Comparison of ENCODE assay signal across 9 cellular contexts in genomic region chr17:80262291-80262690, GRCh38. TPM values are rescaled to one million over a fixed set of nuclear protein-coding genes. Genes with fewer than 3 reads are reported as not detected.
DNase-seq lines count a peak whose midpoint lies in the region; ATAC-seq and TF ChIP-seq lines count a peak whose summit lies in the region.
"Had no signal": no experiment of that assay in that cellular context is flagged by ENCODE, and none has a peak within 500 bp of the region (broad histone marks: within the 10 kb centered on the region; RNA-seq: fewer than 3 reads in every experiment).

No MANE protein-coding gene starts in this region.

- POLR2A ChIA-PET in activated CD4-positive, alpha-beta T cell treated with anti-CD3 and anti-CD28 coated beads, Interleukin-2, amount 10 ng/mL, durations not matched to agents 7 days and 5 days (lab: Charles Lee): interaction anchor here (0.6 kb wide), 1 partner anchor 23 kb away, joined by 6 read pairs; no protein-coding TSS in a partner anchor

- ATAC-seq in left lung: no peak
- no peak for ATAC-seq in thoracic aorta (ENCODE audit: insufficient number of reproducible peaks, low FRiP score, low read depth)
- ATAC-seq in HG02678 (IDR thresholded peaks at IDR 0.05; ENCODE audit: unreplicated experiment): no peak

- H3K4me1 ChIP-seq in left lung (peaks cover 41 to 75% of the 10 kb centered on the region in 2 donors), thoracic aorta (ENCODE audit: control insufficient read depth in 1 of 2, low read depth in 2 of 2) (peaks cover 15 to 45% of the 10 kb centered on the region in 2 donors)

- H3K9me3 ChIP-seq in left lung: no peaks in the 10 kb centered on the region
- H3K9me3 ChIP-seq in thoracic aorta: no peaks in the 10 kb centered on the region

- H3K27ac ChIP-seq in left lung (peak overlapping the region; percentile 98 to 99), thoracic aorta (peak overlapping the region; percentile 36 to 95)

- intact Hi-C loops in activated T-helper 2 cell treated with anti-CD3 and anti-CD28 coated beads, Interferon-gamma antibody, Interleukin-2, Interleukin-4, amounts not matched to agents 10 μg/mL and 5 μg/mL and 100 μg/mL, durations not matched to agents 14 hours and 24 hours and 36 hours (cut with micrococcal nuclease): loop anchor here (2.0 to 5.0 kb wide), 2 partner anchors 115 to 160 kb away; partner anchors contain the start of genes EIF4A3 and GAA
- intact Hi-C loops in left lung (cut with DNase I): no loop called here

- no peaks in the 10 kb centered on the region for H3K9me3 Mint-ChIP-seq in activated CD4-positive, alpha-beta T cell treated with anti-CD3 and anti-CD28 coated beads, Interleukin-2, amount 10 ng/mL, durations not matched to agents 7 days and 5 days
- no peaks in the 10 kb centered on the region for H3K9me3 Mint-ChIP-seq in activated T-helper 2 cell treated with anti-CD3 and anti-CD28 coated beads, Interferon-gamma antibody, Interleukin-2, Interleukin-4, amounts not matched to agents 10 μg/mL and 5 μg/mL and 100 μg/mL, durations not matched to agents 14 hours and 24 hours and 36 hours

- TF ChIP-seq CTCF in left lung (IDR thresholded peaks at IDR 0.05) (no peak), thoracic aorta (IDR thresholded peaks at IDR 0.05) (no peak)

- H3K27me3 Mint-ChIP-seq in activated CD4-positive, alpha-beta T cell treated with anti-CD3 and anti-CD28 coated beads, Interleukin-2, amount 10 ng/mL, durations not matched to agents 7 days and 5 days: no peaks in the 10 kb centered on the region
- no peaks in the 10 kb centered on the region for H3K27me3 Mint-ChIP-seq in activated T-helper 2 cell treated with anti-CD3 and anti-CD28 coated beads, Interferon-gamma antibody, Interleukin-2, Interleukin-4, amounts not matched to agents 10 μg/mL and 5 μg/mL and 100 μg/mL, durations not matched to agents 14 hours and 24 hours and 36 hours (ENCODE audit: low read depth)

- H3K27me3 ChIP-seq in left lung (no peaks in the 10 kb centered on the region), thoracic aorta (replicated peaks; ENCODE audit: insufficient read depth) (no peaks in the 10 kb centered on the region)

- DNase-seq in activated CD4-positive, alpha-beta T cell treated with anti-CD3 and anti-CD28 coated beads, Interleukin-2, amount 10 ng/mL, durations not matched to agents 7 days and 5 days: no peak
- no peak for DNase-seq in activated CD4-positive, alpha-beta T cell treated with anti-CD3 and anti-CD28 coated beads, Interleukin-2, amount 50 U/mL, for 1 hour
- no peak for DNase-seq in activated T-helper 2 cell treated with anti-CD3 and anti-CD28 coated beads, Interferon-gamma antibody, Interleukin-2, Interleukin-4, amounts not matched to agents 10 μg/mL and 5 μg/mL and 100 μg/mL, durations not matched to agents 14 hours and 24 hours and 36 hours (ENCODE audit: low spot score)
- DNase-seq in left lung: no peak
- no peak for DNase-seq in thoracic aorta (ENCODE audit: low spot score)
- DNase-seq in dedifferentiated amniotic fluid mesenchymal stem cell (ENCODE audit: extremely low spot score): no peak
- DNase-seq in DMS114 treated with DMSO at 0.1 percent for 48 hours (lab: John Stamatoyannopoulos, UW; ENCODE audit: unreplicated experiment): no peak
- DNase-seq: retina had no signal

- H3K36me3 ChIP-seq in left lung: peaks cover 0 to 31% of the 10 kb centered on the region in 2 donors
- peaks cover 8% of the 10 kb centered on the region for H3K36me3 ChIP-seq in thoracic aorta

- H3K36me3 Mint-ChIP-seq in activated CD4-positive, alpha-beta T cell treated with anti-CD3 and anti-CD28 coated beads, Interleukin-2, amount 10 ng/mL, durations not matched to agents 7 days and 5 days (ENCODE audit: low read depth): peaks cover 37% of the 10 kb centered on the region
- peaks cover 29% of the 10 kb centered on the region for H3K36me3 Mint-ChIP-seq in activated T-helper 2 cell treated with anti-CD3 and anti-CD28 coated beads, Interferon-gamma antibody, Interleukin-2, Interleukin-4, amounts not matched to agents 10 μg/mL and 5 μg/mL and 100 μg/mL, durations not matched to agents 14 hours and 24 hours and 36 hours (ENCODE audit: low read depth)

- peaks cover 63% of the 10 kb centered on the region for H3K4me1 Mint-ChIP-seq in activated CD4-positive, alpha-beta T cell treated with anti-CD3 and anti-CD28 coated beads, Interleukin-2, amount 10 ng/mL, durations not matched to agents 7 days and 5 days
- H3K4me1 Mint-ChIP-seq in activated T-helper 2 cell treated with anti-CD3 and anti-CD28 coated beads, Interferon-gamma antibody, Interleukin-2, Interleukin-4, amounts not matched to agents 10 μg/mL and 5 μg/mL and 100 μg/mL, durations not matched to agents 14 hours and 24 hours and 36 hours (ENCODE audit: low read depth): peaks cover 53% of the 10 kb centered on the region

- H3K4me3 ChIP-seq in left lung (peak overlapping the region in 1 of 2 donors; percentile 100), thoracic aorta (peak overlapping the region; percentile 100)

- H3K27ac Mint-ChIP-seq in activated CD4-positive, alpha-beta T cell treated with anti-CD3 and anti-CD28 coated beads, Interleukin-2, amount 10 ng/mL, durations not matched to agents 7 days and 5 days: peak overlapping the region; percentile 97
- peak overlapping the region; percentile 91 for H3K27ac Mint-ChIP-seq in activated T-helper 2 cell treated with anti-CD3 and anti-CD28 coated beads, Interferon-gamma antibody, Interleukin-2, Interleukin-4, amounts not matched to agents 10 μg/mL and 5 μg/mL and 100 μg/mL, durations not matched to agents 14 hours and 24 hours and 36 hours

- CTCF ChIA-PET in activated CD4-positive, alpha-beta T cell treated with anti-CD3 and anti-CD28 coated beads, Interleukin-2, amount 10 ng/mL, durations not matched to agents 7 days and 5 days (lab: Charles Lee): interaction anchor here (1.6 kb wide), 1 partner anchor 161 kb away, joined by 4 read pairs; the partner anchor contains the start of gene GAA

- H3K4me3 Mint-ChIP-seq in activated CD4-positive, alpha-beta T cell treated with anti-CD3 and anti-CD28 coated beads, Interleukin-2, amount 10 ng/mL, durations not matched to agents 7 days and 5 days: peak overlapping the region; percentile 94
- peak overlapping the region; percentile 88 for H3K4me3 Mint-ChIP-seq in activated T-helper 2 cell treated with anti-CD3 and anti-CD28 coated beads, Interferon-gamma antibody, Interleukin-2, Interleukin-4, amounts not matched to agents 10 μg/mL and 5 μg/mL and 100 μg/mL, durations not matched to agents 14 hours and 24 hours and 36 hours (ENCODE audit: low read depth)

RNA-seq across cellular contexts. Expression of gene RNF213, which starts 1.6 kb away (rescaled TPM):
- total RNA-seq in activated CD4-positive, alpha-beta T cell treated with anti-CD3 and anti-CD28 coated beads, Interleukin-2, amount 10 ng/mL, durations not matched to agents 7 days and 5 days: 100 to 1,000 TPM; 579 to 602 TPM
- 297 and 309 TPM in 2 replicates for total RNA-seq in activated T-helper 2 cell treated with anti-CD3 and anti-CD28 coated beads, Interferon-gamma antibody, Interleukin-2, Interleukin-4, amounts not matched to agents 10 μg/mL and 5 μg/mL and 100 μg/mL, durations not matched to agents 14 hours and 24 hours and 36 hours
- 100 to 1,000 TPM; 212 to 264 TPM for total RNA-seq in left lung
- 100 to 1,000 TPM; 150 to 174 TPM for total RNA-seq in thoracic aorta

RNA-seq across cellular contexts. Expression of gene SLC26A11, which starts 42.1 kb away (rescaled TPM):
- 1 to 10 TPM; 5.9 to 6.1 TPM for total RNA-seq in activated CD4-positive, alpha-beta T cell treated with anti-CD3 and anti-CD28 coated beads, Interleukin-2, amount 10 ng/mL, durations not matched to agents 7 days and 5 days
- 9.7 TPM in 2 replicates for total RNA-seq in activated T-helper 2 cell treated with anti-CD3 and anti-CD28 coated beads, Interferon-gamma antibody, Interleukin-2, Interleukin-4, amounts not matched to agents 10 μg/mL and 5 μg/mL and 100 μg/mL, durations not matched to agents 14 hours and 24 hours and 36 hours
- 10 to 100 TPM; 31.9 to 36.0 TPM for total RNA-seq in left lung
- total RNA-seq in thoracic aorta: 10 to 100 TPM; 41.1 to 69.2 TPM

RNA-seq across cellular contexts. Expression of gene SGSH, which starts 42.2 kb away (rescaled TPM):
- total RNA-seq in activated CD4-positive, alpha-beta T cell treated with anti-CD3 and anti-CD28 coated beads, Interleukin-2, amount 10 ng/mL, durations not matched to agents 7 days and 5 days: 10 to 100 TPM; 31.5 to 34.3 TPM
- total RNA-seq in activated T-helper 2 cell treated with anti-CD3 and anti-CD28 coated beads, Interferon-gamma antibody, Interleukin-2, Interleukin-4, amounts not matched to agents 10 μg/mL and 5 μg/mL and 100 μg/mL, durations not matched to agents 14 hours and 24 hours and 36 hours: 25.5 and 29.0 TPM in 2 replicates
- 10 to 100 TPM; 55.4 to 83.8 TPM for total RNA-seq in left lung
- total RNA-seq in thoracic aorta: 10 to 100 TPM; 22.2 to 51.8 TPM
